Comparison of ENCODE assay signal across 30 cellular contexts in genomic region chr5:61363715-61364114, GRCh38.
"Had no signal": no experiment of that assay in that cellular context is flagged by ENCODE, and none has a peak within 500 bp of the region (broad histone marks: within the 10 kb centered on the region; RNA-seq: fewer than 3 reads in every experiment).

No MANE protein-coding gene starts in this region.

- H3K27ac ChIP-seq: colonic mucosa, esophagus muscularis mucosa, foreskin keratinocyte, gastroesophageal sphincter, heart left ventricle, hepatocyte, ovary, psoas muscle, skin epidermis, spleen, testis, tibial artery, upper lobe of left lung had no signal

- H3K4me3 ChIP-seq: colonic mucosa, esophagus muscularis mucosa, gastroesophageal sphincter, heart left ventricle, hepatocyte, lung, mucosa of descending colon, ovary, psoas muscle, skin epidermis, spleen, testis, tibial artery, upper lobe of left lung had no signal

- H3K36me3 Mint-ChIP-seq: natural killer cell treated with Interleukin-12 subunit alpha and Interleukin-12 subunit beta and Interleukin-15 and Interleukin-18, amount 100 ng/mL, for 72 hours had no signal

- H3K27me3 Mint-ChIP-seq: dendritic cell treated with granulocyte-macrophage colony-stimulating factor and Interleukin-4, amounts not matched to agents 40 ng/mL and 50 ng/mL, for 4 days; memory B cell; naive B cell; natural killer cell treated with Interleukin-12 subunit alpha and Interleukin-12 subunit beta and Interleukin-15 and Interleukin-18, amount 100 ng/mL, for 72 hours; stimulated activated memory B cell treated with anti-CD40 and anti-IgM and Interleukin-4, amounts not matched to agents 10 μg/mL and 1 μg/mL and 100 μg/mL, for 72 hours had no signal

- H3K9me3 ChIP-seq: colonic mucosa, esophagus muscularis mucosa, gastroesophageal sphincter, heart left ventricle, mucosa of descending colon, ovary, psoas muscle, spleen, testis, tibial artery, upper lobe of left lung had no signal

- DNase-seq: colonic mucosa; effector CD8-positive, alpha-beta T cell; foreskin keratinocyte; heart left ventricle; kidney; mucosa of descending colon; naive B cell; occipital lobe; ovary; posterior cingulate gyrus; psoas muscle; right cardiac atrium; spleen; stimulated activated CD4-positive, alpha-beta T cell treated with anti-CD3 and anti-CD28 coated beads, Interleukin-4, amount 100 ng/mL, for 4 hours; stimulated activated naive CD8-positive, alpha-beta T cell treated with anti-CD3 and anti-CD28 coated beads, Interleukin-15, Interleukin-2, amounts not matched to agents 100 U/mL and 50 U/mL, for 24 hours; substantia nigra; testis; tibial artery; upper lobe of left lung had no signal

- H3K4me3 Mint-ChIP-seq: dendritic cell treated with granulocyte-macrophage colony-stimulating factor and Interleukin-4, amounts not matched to agents 40 ng/mL and 50 ng/mL, for 4 days; endodermal cell; memory B cell; natural killer cell treated with Interleukin-12 subunit alpha and Interleukin-12 subunit beta and Interleukin-15 and Interleukin-18, amount 100 ng/mL, for 72 hours; stimulated activated memory B cell treated with anti-CD40 and anti-IgM and Interleukin-4, amounts not matched to agents 10 μg/mL and 1 μg/mL and 100 μg/mL, for 72 hours had no signal

- ATAC-seq: gastroesophageal sphincter; heart left ventricle; left lobe of liver; natural killer cell treated with Interleukin-12 subunit alpha and Interleukin-12 subunit beta and Interleukin-15 and Interleukin-18, amount 100 ng/mL, for 72 hours; right cardiac atrium; stimulated activated memory B cell treated with anti-CD40 and anti-IgM and Interleukin-4, amounts not matched to agents 10 μg/mL and 1 μg/mL and 100 μg/mL, for 72 hours; stimulated activated naive CD8-positive, alpha-beta T cell treated with anti-CD3 and anti-CD28 coated beads, Interleukin-15, Interleukin-2, amounts not matched to agents 100 U/mL and 50 U/mL, for 24 hours had no signal

- H3K27me3 ChIP-seq: colonic mucosa, esophagus muscularis mucosa, foreskin keratinocyte, gastroesophageal sphincter, heart left ventricle, hepatocyte, ovary, spleen, testis, tibial artery, upper lobe of left lung had no signal

- H3K27ac Mint-ChIP-seq: dendritic cell treated with granulocyte-macrophage colony-stimulating factor and Interleukin-4, amounts not matched to agents 40 ng/mL and 50 ng/mL, for 4 days; endodermal cell; memory B cell; natural killer cell treated with Interleukin-12 subunit alpha and Interleukin-12 subunit beta and Interleukin-15 and Interleukin-18, amount 100 ng/mL, for 72 hours; stimulated activated memory B cell treated with anti-CD40 and anti-IgM and Interleukin-4, amounts not matched to agents 10 μg/mL and 1 μg/mL and 100 μg/mL, for 72 hours had no signal

- H3K4me1 ChIP-seq: colonic mucosa, foreskin keratinocyte, testis had no signal

- H3K36me3 ChIP-seq: colonic mucosa, esophagus muscularis mucosa, gastroesophageal sphincter, ovary, tibial artery, upper lobe of left lung had no signal

- H3K9me3 Mint-ChIP-seq: dendritic cell treated with granulocyte-macrophage colony-stimulating factor and Interleukin-4, amounts not matched to agents 40 ng/mL and 50 ng/mL, for 4 days; endodermal cell; memory B cell; naive B cell; natural killer cell treated with Interleukin-12 subunit alpha and Interleukin-12 subunit beta and Interleukin-15 and Interleukin-18, amount 100 ng/mL, for 72 hours; stimulated activated memory B cell treated with anti-CD40 and anti-IgM and Interleukin-4, amounts not matched to agents 10 μg/mL and 1 μg/mL and 100 μg/mL, for 72 hours had no signal
